ENCODE assay signal across 8 cellular contexts in genomic region chr14:75050852-75051555, GRCh38. TPM values are rescaled to one million over a fixed set of nuclear protein-coding genes. Genes with fewer than 3 reads are reported as not detected.
DNase-seq lines count a peak whose midpoint lies in the region; ATAC-seq and TF ChIP-seq lines count a peak whose summit lies in the region.

TSS of gene MLH3 (minus strand) at chr14:75051467. CDS start at chr14:75049655, 1,812 bp downstream.

- H3K4me2 ChIP-seq in trophoblast cell (ENCODE audit: low read length), result peak within 1 kb of the TSS; percentile 71

- H4K8ac ChIP-seq in trophoblast cell (ENCODE audit: low read depth, low read length), result peak within 1 kb of the TSS; percentile 100

- peak within 1 kb of the TSS; percentile 99 for H3K14ac ChIP-seq in trophoblast cell (ENCODE audit: low read length)

- TF ChIP-seq CTCF in cardiac muscle cell (IDR thresholded peaks at IDR 0.05; ENCODE audit: low read depth, low read length) (no peak), tibial artery (IDR thresholded peaks at IDR 0.05) (no peak)

- peak; percentile 68 for ATAC-seq in HG02610 (IDR thresholded peaks at IDR 0.05; ENCODE audit: unreplicated experiment)

- peak within 1 kb of the TSS; percentile 74 for H2AK5ac ChIP-seq in trophoblast cell (ENCODE audit: low read length)

- no peaks in the 10 kb centered on the region for H3K36me3 ChIP-seq in ES-I3 (ENCODE audit: insufficient read depth, low read length)
- no peaks in the 10 kb centered on the region for H3K36me3 ChIP-seq in adipocyte (ENCODE audit: control insufficient read depth, insufficient read depth, low read length, severe bottlenecking)
- H3K36me3 ChIP-seq in cardiac muscle cell, result no peaks in the 10 kb centered on the region
- H3K36me3 ChIP-seq in trophoblast cell (ENCODE audit: control insufficient read depth in 1 of 2, insufficient read depth in 2 of 2, low read length in 2 of 2), result no peaks in the 10 kb centered on the region
- H3K36me3 ChIP-seq in tibial artery, result no peaks in the 10 kb centered on the region

- H2BK5ac ChIP-seq in trophoblast cell (ENCODE audit: low read depth, low read length, poor library complexity), result peak within 1 kb of the TSS; percentile 93

- H3K9me3 ChIP-seq in ES-I3 (ENCODE audit: control insufficient read depth, insufficient read depth, low read length), result no peaks in the 10 kb centered on the region
- H3K9me3 ChIP-seq in adipocyte (ENCODE audit: control insufficient read depth, low read length), result no peaks in the 10 kb centered on the region
- no peaks in the 10 kb centered on the region for H3K9me3 ChIP-seq in cardiac muscle cell (ENCODE audit: low read depth)
- H3K9me3 ChIP-seq in trophoblast cell (ENCODE audit: insufficient read depth, low read depth, low read length), result no peaks in the 10 kb centered on the region
- no peaks in the 10 kb centered on the region for H3K9me3 ChIP-seq in tibial artery

- H3K9ac ChIP-seq in ES-I3 (ENCODE audit: low read depth, low read length) (peak within 1 kb of the TSS; percentile 66), adipocyte (ENCODE audit: low read length) (peak within 1 kb of the TSS; percentile 81), trophoblast cell (ENCODE audit: low read length) (peak within 1 kb of the TSS; percentile 89)

- no peaks in the 10 kb centered on the region for H3K27me3 ChIP-seq in adipocyte (replicated peaks; ENCODE audit: control insufficient read depth, insufficient read depth, low read length)
- H3K27me3 ChIP-seq in cardiac muscle cell, result no peaks in the 10 kb centered on the region
- no peaks in the 10 kb centered on the region for H3K27me3 ChIP-seq in trophoblast cell (ENCODE audit: insufficient read depth, low read length)
- no peaks in the 10 kb centered on the region for H3K27me3 ChIP-seq in tibial artery

- H3K79me2 ChIP-seq in trophoblast cell (ENCODE audit: control insufficient read depth, insufficient read depth, low read length, poor library complexity), result peaks cover 5% of the 10 kb centered on the region

- peak within 1 kb of the TSS; percentile 98 for H2AFZ ChIP-seq in trophoblast cell (ENCODE audit: insufficient read depth, low read length, poor library complexity)

- H2BK12ac ChIP-seq in trophoblast cell (ENCODE audit: low read length), result peak within 1 kb of the TSS; percentile 84

- no peaks in the 10 kb centered on the region for H3K4me1 ChIP-seq in ES-I3 (ENCODE audit: insufficient read depth, low read length)
- peaks cover 59% of the 10 kb centered on the region for H3K4me1 ChIP-seq in adipocyte (ENCODE audit: control insufficient read depth, insufficient read depth, low read length)
- peaks cover 4% of the 10 kb centered on the region for H3K4me1 ChIP-seq in cardiac muscle cell (ENCODE audit: low read depth)
- peaks cover 0 to 3% of the 10 kb centered on the region in 2 experiments for H3K4me1 ChIP-seq in trophoblast cell (ENCODE audit: control insufficient read depth in 1 of 2, insufficient read depth in 2 of 2, low read length in 2 of 2)
- H3K4me1 ChIP-seq in tibial artery, result peaks cover 0 to 38% (median 18%) of the 10 kb centered on the region in 4 donors

- peak within 1 kb of the TSS; percentile 63 for H3K27ac ChIP-seq in cardiac muscle cell
- H3K27ac ChIP-seq in trophoblast cell (ENCODE audit: low read depth, low read length), result peak within 1 kb of the TSS; percentile 61
- peak within 1 kb of the TSS; percentile 87 to 96 for H3K27ac ChIP-seq in tibial artery

- peak within 1 kb of the TSS; percentile 96 for H4K91ac ChIP-seq in trophoblast cell (ENCODE audit: low read depth, low read length)

- H3K79me1 ChIP-seq in trophoblast cell (ENCODE audit: low read length), result peaks cover 6% of the 10 kb centered on the region

- H3K4ac ChIP-seq in trophoblast cell (ENCODE audit: low read depth, low read length), result peak within 1 kb of the TSS; percentile 96

- DNase-seq in NCI-H1417 (lab: John Stamatoyannopoulos, UW) (peak; percentile 90 to 97 (median 96)), T-helper 1 cell (peak; percentile 63 to 85 (median 72)), adipocyte (ENCODE audit: low read depth) (peak; percentile 85), cardiac muscle cell (ENCODE audit: low read depth in 1 of 2, low spot score in 1 of 2) (peak; percentile 86 to 90), trophoblast cell (peak; percentile 81 to 91), tibial artery (peak; percentile 74 to 89)

- WGBS in trophoblast cell (ENCODE audit: extremely low coverage, insufficient coverage, insufficient read length), result no CpG with 5 or more reads among the region's 59 CpGs

- intact Hi-C loops in tibial artery (cut with DNase I; ENCODE audit: low total_unique reads), result no loop called here

- H3K4me3 ChIP-seq in adipocyte (ENCODE audit: low read length) (peak within 1 kb of the TSS; percentile 79), cardiac muscle cell (peak within 1 kb of the TSS; percentile 45), trophoblast cell (ENCODE audit: low read depth, low read length) (peak within 1 kb of the TSS; percentile 68), tibial artery (peak within 1 kb of the TSS; percentile 56 to 68)

- peak within 1 kb of the TSS; percentile 94 for H4K12ac ChIP-seq in trophoblast cell (ENCODE audit: low read depth, low read length)

- peak within 1 kb of the TSS; percentile 97 for H2BK120ac ChIP-seq in trophoblast cell (ENCODE audit: insufficient read depth, low read length, poor library complexity)

- peak within 1 kb of the TSS; percentile 98 for H3K18ac ChIP-seq in trophoblast cell (ENCODE audit: low read length)

- no peak within 1 kb of the TSS for H3K23ac ChIP-seq in trophoblast cell (ENCODE audit: low read length)

RNA-seq across cellular contexts. Expression of gene MLH3, which starts in this region (rescaled TPM):
- 13.6 and 21.7 TPM in 2 replicates for total RNA-seq in cardiac muscle cell
- polyA plus RNA-seq in cardiac muscle cell, result 24.4 and 30.8 TPM in 2 replicates
- 5.1 and 5.8 TPM in 2 replicates for polyA plus RNA-seq in trophoblast cell (2013)

Comparison
In these comparisons a context has a peak if more than half of its experiments do, and no peak if none do; other contexts are left out.
1. Peak in every context shown above with its lines: DNase-seq, ATAC-seq, H3K4me3 ChIP-seq and H3K27ac ChIP-seq.